ENCODE assay signal across 26 cellular contexts in the genomic region with DNA sequence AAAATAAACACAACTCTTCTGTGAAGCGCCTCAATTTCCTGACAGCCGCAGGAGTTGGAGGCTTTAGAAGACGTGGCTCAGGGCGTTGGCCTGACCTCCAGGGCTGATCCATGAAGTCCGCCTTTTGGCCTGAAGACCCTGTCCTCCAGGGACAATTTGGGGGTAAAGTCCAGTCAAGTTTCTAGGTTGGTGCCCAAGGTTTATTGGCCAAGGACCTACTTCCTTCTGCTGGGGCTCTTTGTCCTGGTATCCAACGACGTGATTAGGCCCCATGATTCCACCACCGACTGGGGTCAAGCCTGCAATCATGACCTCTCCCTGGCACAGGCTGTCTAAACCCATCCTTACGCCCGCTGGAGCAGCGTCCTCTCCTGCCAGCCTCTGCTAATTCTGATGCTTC. TPM values are rescaled to one million over a fixed set of nuclear protein-coding genes. Genes with fewer than 3 reads are reported as not detected.
DNase-seq lines count a peak whose midpoint lies in the region; ATAC-seq, FAIRE-seq and TF ChIP-seq lines count a peak whose summit lies in the region.
"Had no signal": no experiment of that assay in that cellular context is flagged by ENCODE, and none has a peak within 500 bp of the region (broad histone marks: within the 10 kb centered on the region; RNA-seq: fewer than 3 reads in every experiment).

No MANE protein-coding gene starts in this region.

- FAIRE-seq in small intestine (lab: Jason Lieb, UNC): no peak
- FAIRE-seq: GM18507, H54, HepG2, K562 had no signal

- ATAC-seq in GM19023 (IDR thresholded peaks at IDR 0.05; ENCODE audit: unreplicated experiment) (no peak), PC-3 (no peak)
- ATAC-seq: HepG2, K562, Panc1, Right ventricle myocardium inferior had no signal

- WGBS in esophagus squamous epithelium, 2 donors: 89 to 93% methylated on average over 9 to 10 of the region's 11 CpGs
- 40 to 72% (median 46%) methylated on average over 11 of the region's 11 CpGs for WGBS in small intestine, 3 donors

- H3K9ac ChIP-seq in mucosa of rectum (ENCODE audit: low read depth in 1 of 2, low read length in 2 of 2): peak overlapping the region in 1 of 2 donors; percentile 50
- no peak overlapping the region for H3K9ac ChIP-seq in PC-3 (ENCODE audit: low read length)

- peak in 2 of 3 donors; percentile 66 to 70 for DNase-seq in Peyer's patch
- DNase-seq in esophagus squamous epithelium (lab: John Stamatoyannopoulos, UW): no peak
- DNase-seq in small intestine: peak; percentile 83
- no peak for DNase-seq in nucleus accumbens (lab: John Stamatoyannopoulos, UW)
- DNase-seq in PC-3: no peak
- no peak for DNase-seq in RKO (ENCODE audit: low spot score)
- DNase-seq: Calu3; CD8-positive, alpha-beta memory T cell; MM.1S; NCI-H1048; NCI-H1436; NCI-H1930; NCI-H524; NCI-H774; NK-92 treated with Interleukin-12 subunit alpha and Interleukin-12 subunit beta, amount 100 ng/mL, for 24 hours had no signal

- no peaks in the 10 kb centered on the region for H4K20me1 ChIP-seq in PC-3 (ENCODE audit: low read length)

- H3K27ac ChIP-seq in Peyer's patch (peak overlapping the region in 3 of 4 donors; percentile 40 to 73 (median 70)), esophagus squamous epithelium (peak overlapping the region; percentile 5 to 86 (median 62)), mucosa of rectum (ENCODE audit: low read depth in 2 of 2, low read length in 2 of 2) (peak overlapping the region; percentile 65 to 80), small intestine (ENCODE audit: low read depth in 1 of 2, low read length in 1 of 2) (peak overlapping the region; percentile 23 to 69), PC-3 (ENCODE audit: low read length) (no peak overlapping the region)
- H3K27ac ChIP-seq: C4-2B, HL-60, SJSA1 had no signal

- intact Hi-C loops in esophagus squamous epithelium (cut with DNase I) (no loop called here), PC-3 (cut with micrococcal nuclease) (no loop called here)

- no peaks in the 10 kb centered on the region for H3K27me3 ChIP-seq in Peyer's patch
- H3K27me3 ChIP-seq in esophagus squamous epithelium: no peaks in the 10 kb centered on the region
- no peaks in the 10 kb centered on the region for H3K27me3 ChIP-seq in mucosa of rectum (ENCODE audit: control insufficient read depth in 2 of 2, insufficient read depth in 2 of 2, low read length in 2 of 2)
- H3K27me3 ChIP-seq in small intestine (ENCODE audit: control insufficient read depth in 2 of 2, insufficient read depth in 2 of 2, low read length in 2 of 2): no peaks in the 10 kb centered on the region
- no peaks in the 10 kb centered on the region for H3K27me3 ChIP-seq in PC-3 (ENCODE audit: low read length)
- H3K27me3 ChIP-seq: SJSA1 had no signal

- CTCF ChIA-PET in PC-3 (lab: Charles Lee): no interaction called here

- H3F3A ChIP-seq in PC-3 (ENCODE audit: low read length, unreplicated experiment): no peaks in the 10 kb centered on the region

- no peaks in the 10 kb centered on the region for H3K9me3 ChIP-seq in Peyer's patch
- H3K9me3 ChIP-seq in esophagus squamous epithelium: no peaks in the 10 kb centered on the region
- no peaks in the 10 kb centered on the region for H3K9me3 ChIP-seq in mucosa of rectum (ENCODE audit: control insufficient read depth in 2 of 2, low read length in 2 of 2)
- H3K9me3 ChIP-seq in small intestine (ENCODE audit: control insufficient read depth, low read depth): no peaks in the 10 kb centered on the region
- H3K9me3 ChIP-seq in PC-3 (ENCODE audit: low read length): no peaks in the 10 kb centered on the region
- H3K9me3 ChIP-seq: SJSA1 had no signal

- POLR2A ChIA-PET in PC-3 (lab: Charles Lee; ENCODE audit: unreplicated experiment): no interaction called here

- H3K4me2 ChIP-seq in PC-3 (ENCODE audit: low read length): no peak overlapping the region

- TF ChIP-seq CTCF in Peyer's patch (IDR thresholded peaks at IDR 0.05) (no peak), esophagus squamous epithelium (IDR thresholded peaks at IDR 0.05) (no peak), PC-3 (conservative IDR thresholded peaks at IDR 0.05; ENCODE audit: low read depth, low read length) (no peak)

- H3K9me2 ChIP-seq in PC-3 (replicated peaks; ENCODE audit: low read length): no peaks in the 10 kb centered on the region

- H3K36me3 ChIP-seq in Peyer's patch (peaks cover 0 to 41% (median 0%) of the 10 kb centered on the region in 3 donors), esophagus squamous epithelium (peaks cover 5 to 69% (median 8%) of the 10 kb centered on the region in 3 donors), mucosa of rectum (ENCODE audit: control insufficient read depth in 2 of 2, insufficient read depth in 2 of 2, low read length in 2 of 2) (peaks cover 25 to 30% of the 10 kb centered on the region in 2 donors), small intestine (ENCODE audit: control insufficient read depth in 2 of 2, insufficient read depth in 2 of 2, low read length in 2 of 2) (peaks cover 0 to 8% of the 10 kb centered on the region in 2 donors), PC-3 (ENCODE audit: low read depth, low read length) (peaks cover 20% of the 10 kb centered on the region)

- H3K79me2 ChIP-seq in PC-3 (ENCODE audit: low read length): no peaks in the 10 kb centered on the region

- H3K4me3 ChIP-seq in Peyer's patch: no peak overlapping the region
- H3K4me3 ChIP-seq in esophagus squamous epithelium: no peak overlapping the region
- H3K4me3 ChIP-seq in mucosa of rectum (ENCODE audit: low read length in 2 of 2): no peak overlapping the region
- H3K4me3 ChIP-seq in small intestine (ENCODE audit: low read depth in 1 of 2, low read length in 2 of 2): no peak overlapping the region
- H3K4me3 ChIP-seq in PC-3 (ENCODE audit: low read length): no peak overlapping the region
- H3K4me3 ChIP-seq: K562, SJSA1 had no signal

- TF ChIP-seq POLR2A in Peyer's patch (IDR thresholded peaks at IDR 0.05) (no peak), esophagus squamous epithelium (IDR thresholded peaks at IDR 0.05) (no peak)

- BruUV-seq in PC-3 (replicated peaks; lab: Mats Ljungman, UMichigan): no TSS peak

- H3K4me1 ChIP-seq in Peyer's patch (peaks cover 0 to 52% (median 1%) of the 10 kb centered on the region in 4 donors), esophagus squamous epithelium (peaks cover 20 to 76% (median 36%) of the 10 kb centered on the region in 3 donors), mucosa of rectum (ENCODE audit: control insufficient read depth in 2 of 2, insufficient read depth in 2 of 2, low read length in 2 of 2) (peaks cover 16 to 47% of the 10 kb centered on the region in 2 donors), small intestine (ENCODE audit: control insufficient read depth in 2 of 2, insufficient read depth in 1 of 2, low read depth in 1 of 2, low read length in 1 of 2) (peaks cover 0 to 15% of the 10 kb centered on the region in 2 donors), PC-3 (ENCODE audit: insufficient read depth, low read length) (peaks cover 14% of the 10 kb centered on the region)

- no peak overlapping the region for H2AFZ ChIP-seq in PC-3 (ENCODE audit: low read length)

RNA-seq across cellular contexts. Expression of a gene that starts 54.9 kb away (rescaled TPM):
- total RNA-seq in Peyer's patch (100 to 1,000 TPM; 149 to 613 (median 528) TPM), esophagus squamous epithelium (100 to 1,000 TPM; 104 to 243 (median 112) TPM), PC-3 (2014; rRNA removed) (67.4 and 100 TPM in 2 replicates)
- 10 to 100 TPM; 77.0 to 87.4 (median 78.9) TPM for polyA plus RNA-seq in small intestine
- polyA plus RNA-seq: CD8-positive, alpha-beta memory T cell had no signal

Comparison
In these comparisons a context has a peak if more than half of its experiments do, and no peak if none do; other contexts are left out.
1. DNase-seq: peak in Peyer's patch (2 of 3) and small intestine (single experiment); none in esophagus squamous epithelium (single experiment), nucleus accumbens (0 of 56), PC-3 (single experiment) and RKO (single experiment).